Comparison of ENCODE assay signal across 2 cellular contexts in the genomic region with DNA sequence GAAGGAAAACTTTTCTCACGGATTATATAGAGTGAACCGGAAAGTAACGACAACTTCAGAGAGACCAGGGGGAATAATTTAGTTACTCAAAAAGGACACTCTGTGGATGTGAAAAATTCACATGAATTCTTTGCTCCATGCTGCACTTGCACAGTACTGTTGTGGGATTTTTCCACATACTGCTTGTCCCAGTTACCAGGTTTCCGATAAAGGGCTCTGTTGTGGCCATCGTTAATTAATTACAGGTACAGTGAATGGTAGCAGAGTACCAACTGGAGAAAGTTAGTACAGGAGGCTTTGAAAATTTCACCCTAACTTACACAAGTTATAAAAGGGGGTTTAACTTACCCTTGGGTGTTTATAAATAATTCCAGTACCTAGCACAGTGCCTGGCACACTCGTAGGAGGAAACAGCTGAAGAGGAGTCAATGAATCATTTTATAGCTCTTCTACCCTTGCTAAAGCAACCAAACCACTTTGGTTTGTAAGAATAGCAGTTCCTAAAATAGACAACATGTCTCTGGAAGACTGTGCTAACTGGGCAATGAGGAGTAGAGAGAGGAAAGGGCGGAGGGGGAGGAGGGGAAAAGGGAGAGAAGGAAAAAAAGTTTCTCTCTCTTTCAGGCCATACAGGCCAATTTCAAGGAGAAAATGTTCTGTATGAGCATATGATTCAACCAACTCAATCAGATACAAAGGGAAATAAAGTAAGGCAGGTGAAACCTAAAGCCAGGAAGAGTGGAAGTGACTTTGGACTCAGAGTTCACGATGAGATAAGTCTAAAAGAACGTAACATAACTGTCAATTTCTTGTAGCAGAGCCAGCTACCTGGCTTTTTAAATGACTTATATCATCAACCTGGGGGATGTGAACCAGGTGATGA.
TF ChIP-seq lines count a peak whose summit lies in the region.

No MANE protein-coding gene starts in this region.

TF ChIP-seq in GM23338, 12 proteins besides CTCF, POLR2A, EP300 and RAD21:
- no peak for TF ChIP-seq ZNF331 (CRISPR knock-in tag; IDR thresholded peaks at IDR 0.05; ENCODE audit: low read depth)
- no peak for TF ChIP-seq POLR2AphosphoS5 (IDR thresholded peaks at IDR 0.05; ENCODE audit: low read depth)
- TF ChIP-seq CREB1 (CRISPR knock-in tag; IDR thresholded peaks at IDR 0.05; ENCODE audit: low read depth), result no peak
- TF ChIP-seq NANOG (IDR thresholded peaks at IDR 0.05; ENCODE audit: borderline replicate concordance), result no peak
- TF ChIP-seq, protein P1, sequence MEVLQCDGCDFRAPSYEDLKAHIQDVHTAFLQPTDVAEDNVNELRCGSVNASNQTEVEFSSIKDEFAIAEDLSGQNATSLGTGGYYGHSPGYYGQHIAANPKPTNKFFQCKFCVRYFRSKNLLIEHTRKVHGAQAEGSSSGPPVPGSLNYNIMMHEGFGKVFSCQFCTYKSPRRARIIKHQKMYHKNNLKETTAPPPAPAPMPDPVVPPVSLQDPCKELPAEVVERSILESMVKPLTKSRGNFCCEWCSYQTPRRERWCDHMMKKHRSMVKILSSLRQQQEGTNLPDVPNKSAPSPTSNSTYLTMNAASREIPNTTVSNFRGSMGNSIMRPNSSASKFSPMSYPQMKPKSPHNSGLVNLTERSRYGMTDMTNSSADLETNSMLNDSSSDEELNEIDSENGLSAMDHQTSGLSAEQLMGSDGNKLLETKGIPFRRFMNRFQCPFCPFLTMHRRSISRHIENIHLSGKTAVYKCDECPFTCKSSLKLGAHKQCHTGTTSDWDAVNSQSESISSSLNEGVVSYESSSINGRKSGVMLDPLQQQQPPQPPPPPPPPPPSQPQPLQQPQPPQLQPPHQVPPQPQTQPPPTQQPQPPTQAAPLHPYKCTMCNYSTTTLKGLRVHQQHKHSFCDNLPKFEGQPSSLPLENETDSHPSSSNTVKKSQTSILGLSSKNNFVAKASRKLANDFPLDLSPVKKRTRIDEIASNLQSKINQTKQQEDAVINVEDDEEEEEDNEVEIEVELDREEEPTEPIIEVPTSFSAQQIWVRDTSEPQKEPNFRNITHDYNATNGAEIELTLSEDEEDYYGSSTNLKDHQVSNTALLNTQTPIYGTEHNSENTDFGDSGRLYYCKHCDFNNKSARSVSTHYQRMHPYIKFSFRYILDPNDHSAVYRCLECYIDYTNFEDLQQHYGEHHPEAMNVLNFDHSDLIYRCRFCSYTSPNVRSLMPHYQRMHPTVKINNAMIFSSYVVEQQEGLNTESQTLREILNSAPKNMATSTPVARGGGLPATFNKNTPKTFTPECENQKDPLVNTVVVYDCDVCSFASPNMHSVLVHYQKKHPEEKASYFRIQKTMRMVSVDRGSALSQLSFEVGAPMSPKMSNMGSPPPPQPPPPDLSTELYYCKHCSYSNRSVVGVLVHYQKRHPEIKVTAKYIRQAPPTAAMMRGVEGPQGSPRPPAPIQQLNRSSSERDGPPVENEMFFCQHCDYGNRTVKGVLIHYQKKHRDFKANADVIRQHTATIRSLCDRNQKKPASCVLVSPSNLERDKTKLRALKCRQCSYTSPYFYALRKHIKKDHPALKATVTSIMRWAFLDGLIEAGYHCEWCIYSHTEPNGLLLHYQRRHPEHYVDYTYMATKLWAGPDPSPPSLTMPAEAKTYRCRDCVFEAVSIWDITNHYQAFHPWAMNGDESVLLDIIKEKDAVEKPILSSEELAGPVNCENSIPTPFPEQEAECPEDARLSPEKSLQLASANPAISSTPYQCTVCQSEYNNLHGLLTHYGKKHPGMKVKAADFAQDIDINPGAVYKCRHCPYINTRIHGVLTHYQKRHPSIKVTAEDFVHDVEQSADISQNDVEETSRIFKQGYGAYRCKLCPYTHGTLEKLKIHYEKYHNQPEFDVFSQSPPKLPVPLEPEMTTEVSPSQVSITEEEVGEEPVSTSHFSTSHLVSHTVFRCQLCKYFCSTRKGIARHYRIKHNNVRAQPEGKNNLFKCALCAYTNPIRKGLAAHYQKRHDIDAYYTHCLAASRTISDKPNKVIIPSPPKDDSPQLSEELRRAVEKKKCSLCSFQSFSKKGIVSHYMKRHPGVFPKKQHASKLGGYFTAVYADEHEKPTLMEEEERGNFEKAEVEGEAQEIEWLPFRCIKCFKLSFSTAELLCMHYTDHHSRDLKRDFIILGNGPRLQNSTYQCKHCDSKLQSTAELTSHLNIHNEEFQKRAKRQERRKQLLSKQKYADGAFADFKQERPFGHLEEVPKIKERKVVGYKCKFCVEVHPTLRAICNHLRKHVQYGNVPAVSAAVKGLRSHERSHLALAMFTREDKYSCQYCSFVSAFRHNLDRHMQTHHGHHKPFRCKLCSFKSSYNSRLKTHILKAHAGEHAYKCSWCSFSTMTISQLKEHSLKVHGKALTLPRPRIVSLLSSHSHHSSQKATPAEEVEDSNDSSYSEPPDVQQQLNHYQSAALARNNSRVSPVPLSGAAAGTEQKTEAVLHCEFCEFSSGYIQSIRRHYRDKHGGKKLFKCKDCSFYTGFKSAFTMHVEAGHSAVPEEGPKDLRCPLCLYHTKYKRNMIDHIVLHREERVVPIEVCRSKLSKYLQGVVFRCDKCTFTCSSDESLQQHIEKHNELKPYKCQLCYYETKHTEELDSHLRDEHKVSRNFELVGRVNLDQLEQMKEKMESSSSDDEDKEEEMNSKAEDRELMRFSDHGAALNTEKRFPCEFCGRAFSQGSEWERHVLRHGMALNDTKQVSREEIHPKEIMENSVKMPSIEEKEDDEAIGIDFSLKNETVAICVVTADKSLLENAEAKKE (CRISPR knock-in tag; IDR thresholded peaks at IDR 0.05), result no peak
- no peak for TF ChIP-seq ZNF114 (CRISPR knock-in tag; IDR thresholded peaks at IDR 0.05)
- TF ChIP-seq JUNB (IDR thresholded peaks at IDR 0.05; ENCODE audit: unreplicated experiment), result no peak

TF ChIP-seq in H1, 55 proteins besides CTCF, POLR2A, EP300 and RAD21:
- TF ChIP-seq PHF8 (conservative IDR thresholded peaks at IDR 0.05; ENCODE audit: low read depth, low read length) (no peak), CBX8 (IDR thresholded peaks at IDR 0.05; ENCODE audit: borderline replicate concordance, low read depth, low read length) (no peak), JUN (IDR thresholded peaks at IDR 0.05; ENCODE audit: low read depth, low read length) (no peak), SAP30 (IDR thresholded peaks at IDR 0.05; ENCODE audit: insufficient read depth, insufficient replicate concordance, low read length) (no peak), ATF2 (IDR thresholded peaks at IDR 0.05; ENCODE audit: low read length) (no peak), SRF (IDR thresholded peaks at IDR 0.05; ENCODE audit: low read depth, low read length) (no peak), CEBPB (IDR thresholded peaks at IDR 0.05; ENCODE audit: low read depth, low read length) (no peak), CBX5 (IDR thresholded peaks at IDR 0.05; ENCODE audit: low read depth, low read length) (no peak)
